Comparison of ENCODE assay signal across 24 cellular contexts in genomic region chr22:19701420-19702145, GRCh38. TPM values are rescaled to one million over a fixed set of nuclear protein-coding genes. Genes with fewer than 3 reads are reported as not detected.
DNase-seq lines count a peak whose midpoint lies in the region; ATAC-seq, FAIRE-seq and TF ChIP-seq lines count a peak whose summit lies in the region.
"Had no signal": no experiment of that assay in that cellular context is flagged by ENCODE, and none has a peak within 500 bp of the region (broad histone marks: within the 10 kb centered on the region; RNA-seq: fewer than 3 reads in every experiment).

No MANE protein-coding gene starts in this region.

- H3K9me3 Mint-ChIP-seq in neural crest cell (no peaks in the 10 kb centered on the region), WTC11 (no peaks in the 10 kb centered on the region)
- H3K9me3 Mint-ChIP-seq: CD4-positive, alpha-beta T cell; HFFc6 had no signal

- DNase-seq in Karpas-422 (no peak), K562 (ENCODE audit: extremely low read depth in 1 of 4, low spot score in 3 of 4) (no peak), neural crest cell (ENCODE audit: low read depth, low spot score) (no peak), stomach (peak; percentile 10), WTC11 (ENCODE audit: low spot score) (no peak)
- DNase-seq in activated CD8-positive, alpha-beta memory T cell treated with anti-CD3 and anti-CD28 coated beads, Interleukin-2, amount 50 U/mL, for 48 hours = no peak
- DNase-seq: ACHN; Caco-2; CD4-positive, alpha-beta T cell; DMS153; DMS79; GDM1; GOT3; H7; HFFc6; IMR-90 had no signal

- H3K4me1 ChIP-seq in Karpas-422 (ENCODE audit: low read length) (no peaks in the 10 kb centered on the region; the same call in 1 of the 2 replicates), K562 (replicated peaks in 1 of 2; ENCODE audit: control insufficient read depth in 2 of 2, insufficient read depth in 2 of 2, low read length in 2 of 2) (peaks cover 0 to 8% of the 10 kb centered on the region in 2 experiments; a peak in 2 of 5 replicates), stomach (no peaks in the 10 kb centered on the region)
- H3K4me1 ChIP-seq: Caco-2 had no signal

- peaks cover 6% of the 10 kb centered on the region for H3K27me3 Mint-ChIP-seq in neural crest cell (ENCODE audit: low read depth)
- peaks cover 3% of the 10 kb centered on the region; the same call in 1 of the 2 replicates for H3K27me3 Mint-ChIP-seq in WTC11 (ENCODE audit: low read depth)
- H3K27me3 Mint-ChIP-seq: CD4-positive, alpha-beta T cell had no signal

- H4K20me1 ChIP-seq in Karpas-422 (ENCODE audit: insufficient read depth, low read depth, low read length) (no peaks in the 10 kb centered on the region), K562 (replicated peaks; ENCODE audit: control insufficient read depth, insufficient read depth, low read length) (peaks cover 12% of the 10 kb centered on the region; the same call in 1 of the 2 replicates)

- no peak overlapping the region for H3K27ac ChIP-seq in Karpas-422 (ENCODE audit: low read length)
- no peak overlapping the region for H3K27ac ChIP-seq in K562 (ENCODE audit: extremely low read depth, low read depth, low read length)
- H3K27ac ChIP-seq in stomach = no peak overlapping the region
- H3K27ac ChIP-seq: C4-2B had no signal

- H2AFZ ChIP-seq in Karpas-422 (ENCODE audit: low read length) = no peak overlapping the region
- peak overlapping the region; percentile 8; the same call in 1 of the 2 replicates for H2AFZ ChIP-seq in K562 (ENCODE audit: low read depth, low read length)

- H3K9me2 ChIP-seq in Karpas-422 (replicated peaks; ENCODE audit: insufficient read depth, low read length) = no peaks in the 10 kb centered on the region

- H3K9me1 ChIP-seq in K562 (ENCODE audit: control insufficient read depth, insufficient read depth, low read length) = peaks cover 7% of the 10 kb centered on the region

- peak overlapping the region; percentile 19 for H3K4me2 ChIP-seq in Karpas-422 (ENCODE audit: low read depth, low read length, poor library complexity, severe bottlenecking)
- H3K4me2 ChIP-seq in K562 (ENCODE audit: insufficient read depth, low read length) = no peak overlapping the region

- in situ Hi-C loops in K562 (cut with MboI) = no loop called here

- H3K9ac ChIP-seq in Karpas-422 (ENCODE audit: low read length) (no peak overlapping the region), K562 (ENCODE audit: insufficient read depth in 1 of 2, low read depth in 2 of 2, low read length in 2 of 2) (no peak overlapping the region)

- CTCF ChIA-PET in K562 (lab: Yijun Ruan, JAX; ENCODE audit: low intra/inter-chr PET ratio) (interaction anchor here (0.8 kb wide), 1 partner anchor 14 kb away, joined by 5 read pairs; no protein-coding TSS in a partner anchor), WTC11 (lab: Charles Lee) (interaction anchor here (0.9 to 4.8 kb wide), 2 partner anchors 22 to 23 kb away, joined by 5 to 62 read pairs; partner anchors contain the start of gene GP1BB)

- intact Hi-C loops in K562 (cut with micrococcal nuclease) = no loop called here
- intact Hi-C loops in stomach (cut with DNase I; ENCODE audit: low total_unique reads) = no loop called here

- H3K36me3 Mint-ChIP-seq in neural crest cell (ENCODE audit: low read depth) (no peaks in the 10 kb centered on the region), WTC11 (no peaks in the 10 kb centered on the region)

- POLR2A ChIA-PET in K562 (lab: Yijun Ruan, JAX) = interaction anchor here (0.6 to 2.2 kb wide), 10 partner anchors 8 to 209 kb away, joined by 3 to 12 read pairs (median 4); no protein-coding TSS in a partner anchor
- POLR2A ChIA-PET in WTC11 (lab: Charles Lee) = interaction anchor here (0.7 kb wide), 1 partner anchor 221 kb away, joined by 3 read pairs; no protein-coding TSS in a partner anchor

- no peak for TF ChIP-seq RAD21 in K562 (CRISPR knock-in tag; conservative IDR thresholded peaks at IDR 0.05 in 1 of 2, IDR thresholded peaks at IDR 0.05 in 1 of 2)

- TF ChIP-seq POLR2A in K562 (conservative IDR thresholded peaks at IDR 0.05) = no peak
- TF ChIP-seq POLR2A in stomach (IDR thresholded peaks at IDR 0.05) = no peak

- H3K9me3 ChIP-seq in Karpas-422 (ENCODE audit: low read length) (no peaks in the 10 kb centered on the region), K562 (replicated peaks; ENCODE audit: control insufficient read depth, insufficient read depth, low read depth, low read length) (no peaks in the 10 kb centered on the region), stomach (no peaks in the 10 kb centered on the region)
- H3K9me3 ChIP-seq: Caco-2 had no signal

- H3K4me1 Mint-ChIP-seq in neural crest cell (peaks cover 3% of the 10 kb centered on the region), WTC11 (peaks cover 28% of the 10 kb centered on the region)

- ATAC-seq in K562 (peak; percentile 11; the same call in 2 of the 3 replicates), WTC11 (no peak), GM21529 (IDR thresholded peaks at IDR 0.05; ENCODE audit: unreplicated experiment) (no peak)
- ATAC-seq: HCT116 had no signal

- TF ChIP-seq EP300 in K562 (IDR thresholded peaks at IDR 0.05; ENCODE audit: low read length) (no peak), stomach (IDR thresholded peaks at IDR 0.05) (no peak)

- H3K4me3 Mint-ChIP-seq in neural crest cell = no peak overlapping the region
- no peak overlapping the region for H3K4me3 Mint-ChIP-seq in WTC11
- H3K4me3 Mint-ChIP-seq: CD4-positive, alpha-beta T cell; HFFc6 had no signal

- H3K79me2 ChIP-seq in Karpas-422 (ENCODE audit: low read length) (no peaks in the 10 kb centered on the region), K562 (ENCODE audit: control insufficient read depth, insufficient read depth, low read length) (no peaks in the 10 kb centered on the region)

- no TSS peak for BruUV-seq in K562 (replicated peaks; lab: Mats Ljungman, UMichigan)

- TF ChIP-seq CTCF in K562 (IDR thresholded peaks at IDR 0.05 in 2 of 3, conservative IDR thresholded peaks at IDR 0.05 in 1 of 3; ENCODE audit: insufficient read depth in 2 of 3, low read depth in 1 of 3, low read length in 3 of 3) (no peak), neural crest cell (conservative IDR thresholded peaks at IDR 0.05) (no peak), stomach (IDR thresholded peaks at IDR 0.05) (no peak), WTC11 (IDR thresholded peaks at IDR 0.05) (no peak)

- WGBS in K562 (ENCODE audit: insufficient coverage, low coverage, missing lambda C conversion rate) = 11% methylated on average over 10 of the region's 10 CpGs
- WGBS in stomach, 5 donors = 79 to 83% (median 80%) methylated on average over 10 of the region's 10 CpGs

- H3K4me3 ChIP-seq in Karpas-422 (ENCODE audit: low read length) = no peak overlapping the region
- H3K4me3 ChIP-seq in K562 = no peak overlapping the region
- no peak overlapping the region for H3K4me3 ChIP-seq in stomach

- H3K27me3 ChIP-seq in Karpas-422 (ENCODE audit: low read length) (no peaks in the 10 kb centered on the region), K562 (ENCODE audit: control insufficient read depth in 2 of 2, insufficient read depth in 2 of 2, low read length in 2 of 2) (peaks cover 31 to 44% of the 10 kb centered on the region in 2 experiments), stomach (peaks cover 0 to 28% (median 7%) of the 10 kb centered on the region in 3 donors)

- H3K27ac Mint-ChIP-seq in neural crest cell (ENCODE audit: unreplicated experiment) (peak overlapping the region; percentile 12), WTC11 (no peak overlapping the region)
- H3K27ac Mint-ChIP-seq: CD4-positive, alpha-beta T cell; HFFc6 had no signal

- FAIRE-seq in K562 (lab: Jason Lieb, UNC) = no peak
- FAIRE-seq: A204.1, GM12892, GM18507, HTR-8/SVneo had no signal

- H3K36me3 ChIP-seq in Karpas-422 (ENCODE audit: insufficient read depth, low read length) (no peaks in the 10 kb centered on the region), K562 (ENCODE audit: control insufficient read depth, insufficient read depth, low read length) (no peaks in the 10 kb centered on the region), stomach (no peaks in the 10 kb centered on the region)

RNA-seq across cellular contexts. Expression of gene SEPTIN5, which starts 12.7 kb away (rescaled TPM):
- total RNA-seq in Karpas-422 (2014; rRNA removed; shearing (Covaris generic); ENCODE audit: low replicate concordance) = not detected in 2 replicates
- 625 and 1,610 TPM in 2 replicates for total RNA-seq in K562 (2011; cell fraction: chromatin; rRNA removed; ENCODE audit: low replicate concordance)
- total RNA-seq in K562 (2011; cell fraction: nucleolus; rRNA removed) = 538 and 650 TPM in 2 replicates
- total RNA-seq in K562 (2011; cell fraction: nucleoplasm; rRNA removed) = 407 and 495 TPM in 2 replicates
- 116 and 125 TPM in 2 replicates for total RNA-seq in K562 (2014; rRNA removed)
- total RNA-seq in K562 (2014; rRNA removed; fragmentation: Illumina TruSeq; extraction: Trizol) = 92.5 and 94.6 TPM in 2 replicates
- total RNA-seq in K562 (2015; rRNA removed; fragmentation: Illumina TruSeq; extraction: Trizol) = 28.1 and 34.9 TPM in 2 replicates
- total RNA-seq in K562 (2021) = 177 and 195 TPM in 2 replicates
- 119 and 238 TPM in 2 replicates for polyA plus RNA-seq in K562 (2011; rRNA removed)
- polyA plus RNA-seq in K562 (2011; cell fraction: cytosol; rRNA removed) = 143 and 156 TPM in 2 replicates
- 671 and 957 TPM in 2 replicates for polyA plus RNA-seq in K562 (2011; cell fraction: nucleus; rRNA removed)
- 122 and 123 TPM in 2 replicates for polyA plus RNA-seq in K562 (2012)
- 135 and 164 TPM in 2 replicates for polyA plus RNA-seq in K562 (2014; fragmentation: Illumina TruSeq; extraction: Trizol)
- 1 to 10 TPM in 1 of 2 experiments, under 1 TPM in 1; 0.03 to 1.9 TPM for polyA plus RNA-seq in K562 (2014; fragmentation: Nextera tagmentation; extraction: Ambion mirVana)
- polyA plus RNA-seq in K562 (2014; rRNA removed) = 129 and 135 TPM in 2 replicates
- 306 and 458 TPM in 2 replicates for polyA minus RNA-seq in K562 (2011; rRNA and poly(A)+ RNA removed)
- 83.2 and 205 TPM in 2 replicates for polyA minus RNA-seq in K562 (2011; cell fraction: cytosol; rRNA and poly(A)+ RNA removed)
- polyA minus RNA-seq in K562 (2011; cell fraction: nucleus; rRNA and poly(A)+ RNA removed) = 284 and 666 TPM in 2 replicates
- 30.2 and 31.9 TPM in 2 replicates for total RNA-seq in neural crest cell
- 10 to 100 TPM in 3 of 5 donors, 1 to 10 TPM in 2; 1.2 to 38.8 (median 13.9) TPM for total RNA-seq in stomach
- polyA plus RNA-seq in stomach = 10 to 100 TPM in 2 of 3 donors, 1 to 10 TPM in 1; 8.2 to 16.0 (median 11.1) TPM
- total RNA-seq in WTC11 (2021) = 12.6 to 22.4 TPM (median 15.2 TPM) in 3 replicates

RNA-seq across cellular contexts. Expression of gene GP1BB, which starts 21.8 kb away (rescaled TPM):
- not detected in 2 replicates for total RNA-seq in Karpas-422 (2014; rRNA removed; shearing (Covaris generic); ENCODE audit: low replicate concordance)
- 12.5 and 89.3 TPM in 2 replicates for total RNA-seq in K562 (2011; cell fraction: chromatin; rRNA removed; ENCODE audit: low replicate concordance)
- total RNA-seq in K562 (2011; cell fraction: nucleolus; rRNA removed) = 145 and 149 TPM in 2 replicates
- total RNA-seq in K562 (2011; cell fraction: nucleoplasm; rRNA removed) = 44.7 and 52.3 TPM in 2 replicates
- total RNA-seq in K562 (2014; rRNA removed) = 85.2 and 90.0 TPM in 2 replicates
- total RNA-seq in K562 (2014; rRNA removed; fragmentation: Illumina TruSeq; extraction: Trizol) = 2.1 and 2.8 TPM in 2 replicates
- total RNA-seq in K562 (2015; rRNA removed; fragmentation: Illumina TruSeq; extraction: Trizol) = 1.6 and 5.2 TPM in 2 replicates
- total RNA-seq in K562 (2021) = 139 and 162 TPM in 2 replicates
- polyA plus RNA-seq in K562 (2011; rRNA removed) = 9.2 and 33.6 TPM in 2 replicates
- polyA plus RNA-seq in K562 (2011; cell fraction: cytosol; rRNA removed) = 60.0 and 286 TPM in 2 replicates
- 103 and 165 TPM in 2 replicates for polyA plus RNA-seq in K562 (2011; cell fraction: nucleus; rRNA removed)
- polyA plus RNA-seq in K562 (2012) = 49.9 and 97.0 TPM in 2 replicates
- 1.6 and 15.2 TPM in 2 replicates for polyA plus RNA-seq in K562 (2014; fragmentation: Illumina TruSeq; extraction: Trizol)
- polyA plus RNA-seq in K562 (2014; fragmentation: Nextera tagmentation; extraction: Ambion mirVana) = 1 to 10 TPM in 1 of 2 experiments, under 1 TPM in 1; 0.69 to 1.1 TPM
- 110 and 150 TPM in 2 replicates for polyA plus RNA-seq in K562 (2014; rRNA removed)
- polyA minus RNA-seq in K562 (2011; rRNA and poly(A)+ RNA removed) = 2.4 and 2.8 TPM in 2 replicates
- polyA minus RNA-seq in K562 (2011; cell fraction: cytosol; rRNA and poly(A)+ RNA removed) = 43.2 and 113 TPM in 2 replicates
- 19.4 and 37.3 TPM in 2 replicates for polyA minus RNA-seq in K562 (2011; cell fraction: nucleus; rRNA and poly(A)+ RNA removed)
- 4.6 and 4.8 TPM in 2 replicates for total RNA-seq in neural crest cell
- total RNA-seq in stomach = 10 to 100 TPM in 1 of 5 donors, 1 to 10 TPM in 2, not detected in 2; 2.4 to 27.8 (median 9.3) TPM
- 10 to 100 TPM in 1 of 3 donors, 1 to 10 TPM in 2; 5.5 to 12.4 (median 8.0) TPM for polyA plus RNA-seq in stomach
- total RNA-seq in WTC11 (2021) = 1.4 to 4.3 TPM (median 3.3 TPM) in 3 replicates

RNA-seq across cellular contexts. Expression of gene TBX1, which starts 59.0 kb away (rescaled TPM):
- not detected in 2 replicates for total RNA-seq in Karpas-422 (2014; rRNA removed; shearing (Covaris generic); ENCODE audit: low replicate concordance)
- 31.9 and 90.7 TPM in 2 replicates for total RNA-seq in K562 (2011; cell fraction: chromatin; rRNA removed; ENCODE audit: low replicate concordance)
- 41.9 and 52.4 TPM in 2 replicates for total RNA-seq in K562 (2011; cell fraction: nucleolus; rRNA removed)
- 40.6 and 47.0 TPM in 2 replicates for total RNA-seq in K562 (2011; cell fraction: nucleoplasm; rRNA removed)
- total RNA-seq in K562 (2014; rRNA removed) (8.9 and 14.0 TPM in 2 replicates), K562 (2014; rRNA removed; fragmentation: Illumina TruSeq; extraction: Trizol) (2.1 and 2.6 TPM in 2 replicates), K562 (2015; rRNA removed; fragmentation: Illumina TruSeq; extraction: Trizol) (3.5 and 3.9 TPM in 2 replicates), K562 (2021) (34.2 and 35.0 TPM in 2 replicates), neural crest cell (not detected in 2 replicates), stomach (under 1 TPM in 2 of 5 donors, not detected in 3; 0.43 to 0.73 TPM), WTC11 (2021) (7.9 to 12.8 TPM (median 9.3 TPM) in 3 replicates)
- polyA plus RNA-seq in K562 (2011; rRNA removed) (2.5 and 9.5 TPM in 2 replicates), K562 (2014; fragmentation: Illumina TruSeq; extraction: Trizol) (8.0 and 12.8 TPM in 2 replicates), K562 (2014; fragmentation: Nextera tagmentation; extraction: Ambion mirVana) (under 1 TPM; 0.07 to 0.11 TPM), K562 (2014; rRNA removed) (14.7 and 17.1 TPM in 2 replicates), stomach (1 to 10 TPM in 1 of 3 donors, under 1 TPM in 1, not detected in 1; 0.62 to 1.1 TPM)
- polyA plus RNA-seq in K562 (2011; cell fraction: cytosol; rRNA removed) = 5.8 and 7.7 TPM in 2 replicates
- polyA plus RNA-seq in K562 (2011; cell fraction: nucleus; rRNA removed) = 55.1 and 87.1 TPM in 2 replicates
- 12.4 and 14.0 TPM in 2 replicates for polyA plus RNA-seq in K562 (2012)
- 2.2 and 5.5 TPM in 2 replicates for polyA minus RNA-seq in K562 (2011; rRNA and poly(A)+ RNA removed)
- 5.4 and 22.9 TPM in 2 replicates for polyA minus RNA-seq in K562 (2011; cell fraction: cytosol; rRNA and poly(A)+ RNA removed)
- polyA minus RNA-seq in K562 (2011; cell fraction: nucleus; rRNA and poly(A)+ RNA removed) = 20.1 and 45.7 TPM in 2 replicates
- total RNA-seq: CD4-positive, alpha-beta T cell; IMR-90 had no signal
- polyA plus RNA-seq: BJ had no signal
